ENCODE assay signal across 8 cellular contexts in the genomic region with DNA sequence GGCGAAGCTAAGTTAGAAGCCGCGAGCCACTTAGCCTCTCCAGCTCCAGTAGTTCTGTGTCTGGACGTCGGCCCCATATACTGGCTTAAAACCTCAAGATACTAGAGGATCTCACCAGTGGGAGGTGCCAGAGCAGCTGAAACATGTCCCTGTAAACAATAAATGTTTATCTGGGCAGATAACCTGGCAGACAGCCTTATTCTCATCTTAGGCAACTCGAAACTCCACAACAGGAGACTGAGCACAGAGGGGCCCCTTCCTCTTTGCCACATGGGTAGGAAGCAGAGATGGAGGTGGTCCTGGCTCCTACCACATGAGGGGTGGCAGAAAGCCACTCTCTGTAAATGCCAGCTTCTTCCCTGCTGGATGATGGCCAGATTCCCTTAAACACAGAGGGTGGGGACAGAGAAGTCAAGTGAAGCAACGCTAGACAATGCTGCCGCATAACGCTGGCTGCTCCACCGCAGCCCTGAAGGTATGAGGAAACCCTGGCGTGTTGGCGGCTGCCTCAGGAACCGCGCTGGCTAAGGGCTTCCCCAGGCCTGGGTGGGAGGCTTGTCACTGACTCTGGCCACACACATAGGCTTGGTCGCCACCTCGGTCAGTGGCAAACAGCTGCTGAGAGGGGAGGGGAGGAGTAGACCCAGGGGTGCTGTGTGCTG.
A peak's percentile ranks its signal among the peaks of the same experiment; 100 is the strongest.
DNase-seq lines count a peak whose midpoint lies in the region; TF ChIP-seq lines count a peak whose summit lies in the region.

No MANE protein-coding gene starts in this region.

- intact Hi-C loops in CD14-positive monocyte (cut with micrococcal nuclease): loop anchor here (2.0 to 5.0 kb wide), 4 partner anchors 35 to 65 kb away; partner anchors contain the start of gene HIC1 (in 2 of the 2)
- intact Hi-C loops in breast epithelium (cut with DNase I; ENCODE audit: low total_unique reads): no loop called here
- intact Hi-C loops in testis (cut with DNase I; ENCODE audit: low total_unique reads): no loop called here

- TF ChIP-seq POLR2A in breast epithelium (IDR thresholded peaks at IDR 0.05): no peak
- no peak for TF ChIP-seq POLR2A in testis (IDR thresholded peaks at IDR 0.05)

- H3K9me3 Mint-ChIP-seq in CD14-positive monocyte: peaks cover 0 to 2% (median 0%) of the 10 kb centered on the region in 7 donors
- H3K9me3 Mint-ChIP-seq in glutamatergic neuron (ENCODE audit: unreplicated experiment): peaks cover 2% of the 10 kb centered on the region
- no peaks in the 10 kb centered on the region for H3K9me3 Mint-ChIP-seq in osteocyte (ENCODE audit: unreplicated experiment)

- no peaks in the 10 kb centered on the region for H3K9me3 ChIP-seq in breast epithelium
- H3K9me3 ChIP-seq in testis: no peaks in the 10 kb centered on the region

- H3K4me1 ChIP-seq in breast epithelium: peaks cover 6 to 18% of the 10 kb centered on the region in 2 donors
- H3K4me1 ChIP-seq in testis: peaks cover 25% of the 10 kb centered on the region

- WGBS in testis, 2 donors: 43 to 50% methylated on average over 12 to 16 of the region's 16 CpGs

- H3K4me3 ChIP-seq in breast epithelium: peak overlapping the region in 2 of 3 donors; percentile 3 to 43
- H3K4me3 ChIP-seq in testis: no peak overlapping the region

- peak; percentile 68 for DNase-seq in CD14-positive monocyte (ENCODE audit: low spot score)
- peak; percentile 47 for DNase-seq in NCI-H1092 (lab: John Stamatoyannopoulos, UW)
- DNase-seq in breast epithelium (ENCODE audit: low spot score in 2 of 2): peak; percentile 62 to 63
- peak; percentile 50 for DNase-seq in left kidney (ENCODE audit: low read depth, low spot score)
- peak; percentile 68 for DNase-seq in testis
- DNase-seq in foreskin melanocyte: no peak
- DNase-seq in glutamatergic neuron: no peak
- DNase-seq in osteocyte (ENCODE audit: extremely low spot score, unreplicated experiment): no peak

- H3K27me3 Mint-ChIP-seq in CD14-positive monocyte (ENCODE audit: low read depth in 3 of 3) (no peaks in the 10 kb centered on the region), glutamatergic neuron (ENCODE audit: unreplicated experiment) (peaks cover 1% of the 10 kb centered on the region), osteocyte (ENCODE audit: unreplicated experiment) (no peaks in the 10 kb centered on the region)

- H3K4me1 Mint-ChIP-seq in CD14-positive monocyte: peaks cover 50% of the 10 kb centered on the region
- peaks cover 14% of the 10 kb centered on the region for H3K4me1 Mint-ChIP-seq in glutamatergic neuron (ENCODE audit: low read depth, unreplicated experiment)
- peaks cover 18% of the 10 kb centered on the region for H3K4me1 Mint-ChIP-seq in osteocyte (ENCODE audit: unreplicated experiment)

- TF ChIP-seq CTCF in CD14-positive monocyte (IDR thresholded peaks at IDR 0.05): no peak
- TF ChIP-seq CTCF in breast epithelium (IDR thresholded peaks at IDR 0.05): no peak
- TF ChIP-seq CTCF in testis (IDR thresholded peaks at IDR 0.05): no peak
- no peak for TF ChIP-seq CTCF in glutamatergic neuron (IDR thresholded peaks at IDR 0.05; ENCODE audit: partially characterized antibody, unreplicated experiment)
- TF ChIP-seq CTCF in osteocyte (IDR thresholded peaks at IDR 0.05): no peak

- H3K36me3 ChIP-seq in breast epithelium (no peaks in the 10 kb centered on the region), testis (ENCODE audit: low read depth, missing control alignments) (no peaks in the 10 kb centered on the region)

- H3K27ac Mint-ChIP-seq in CD14-positive monocyte: peak overlapping the region; percentile 71 to 95 (median 94)
- H3K27ac Mint-ChIP-seq in glutamatergic neuron (ENCODE audit: unreplicated experiment): no peak overlapping the region
- H3K27ac Mint-ChIP-seq in osteocyte (ENCODE audit: unreplicated experiment): no peak overlapping the region

- H3K36me3 Mint-ChIP-seq in CD14-positive monocyte (peaks cover 15 to 16% of the 10 kb centered on the region in 2 donors), glutamatergic neuron (ENCODE audit: unreplicated experiment) (no peaks in the 10 kb centered on the region), osteocyte (ENCODE audit: unreplicated experiment) (peaks cover 16% of the 10 kb centered on the region)

- H3K4me3 Mint-ChIP-seq in CD14-positive monocyte (peak overlapping the region; percentile 59 to 92), glutamatergic neuron (ENCODE audit: unreplicated experiment) (no peak overlapping the region), osteocyte (ENCODE audit: unreplicated experiment) (no peak overlapping the region)

- H3K27me3 ChIP-seq in breast epithelium (no peaks in the 10 kb centered on the region), testis (no peaks in the 10 kb centered on the region)

- peak overlapping the region; percentile 73 to 87 for H3K27ac ChIP-seq in breast epithelium
- peak overlapping the region in 1 of 2 donors; percentile 60 for H3K27ac ChIP-seq in testis

Comparison
In these comparisons a context has a peak if more than half of its experiments do, and no peak if none do; other contexts are left out.
1. DNase-seq: peak in CD14-positive monocyte (single experiment), NCI-H1092 (single experiment), breast epithelium (2 of 2), left kidney (single experiment) and testis (single experiment); none in foreskin melanocyte (single experiment), glutamatergic neuron (single experiment) and osteocyte (single experiment).
2. H3K27ac Mint-ChIP-seq: peak in CD14-positive monocyte (7 of 7); none in glutamatergic neuron (single experiment) and osteocyte (single experiment).
3. H3K4me3 Mint-ChIP-seq: peak in CD14-positive monocyte (2 of 2); none in glutamatergic neuron (single experiment) and osteocyte (single experiment).
4. H3K4me3 ChIP-seq: peak in breast epithelium (2 of 3); none in testis (0 of 2).
5. intact Hi-C loops: an anchor here in CD14-positive monocyte (2.0 to 5.0 kb wide); none called in breast epithelium and testis.